8 cellular contexts compared by ENCODE assay signal in the genomic region with DNA sequence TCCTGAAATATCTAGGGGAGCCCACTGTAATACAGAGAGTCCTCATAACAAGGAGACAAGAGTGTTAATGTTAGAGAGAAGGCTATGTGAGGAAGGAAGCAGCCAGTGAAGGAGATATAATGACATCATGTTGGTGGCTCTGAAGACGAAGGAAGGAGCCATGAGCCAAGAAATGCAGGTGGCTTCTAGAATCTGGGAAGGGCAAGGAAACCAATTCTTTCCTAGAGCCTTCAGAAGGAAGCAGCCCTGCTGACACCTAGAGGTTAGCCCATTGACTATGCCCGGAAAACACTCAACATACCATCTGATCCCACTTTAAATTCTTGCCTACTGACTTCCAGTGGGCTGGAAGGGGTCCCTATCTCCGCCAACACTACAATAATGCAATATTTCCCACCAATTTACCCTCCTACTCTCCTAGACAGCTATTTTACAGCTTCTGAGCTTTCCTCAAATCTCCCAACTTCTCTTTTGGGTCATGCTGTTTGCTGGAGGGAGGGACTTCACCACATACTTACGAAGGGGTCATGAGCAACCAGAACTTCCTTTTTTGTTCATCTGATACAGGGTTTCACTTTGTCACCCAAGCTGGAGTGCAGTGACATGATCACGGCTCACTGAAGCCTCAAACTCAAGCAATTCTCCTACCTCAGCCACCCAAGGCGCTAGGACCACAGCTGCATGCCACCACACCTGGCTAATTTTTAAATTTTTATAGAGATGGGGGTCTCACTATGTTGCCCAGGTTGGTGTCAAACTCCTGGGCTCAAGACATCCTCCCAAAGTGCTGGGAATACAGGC. TPM values are rescaled to one million over a fixed set of nuclear protein-coding genes. Genes with fewer than 3 reads are reported as not detected.
DNase-seq lines count a peak whose midpoint lies in the region; ATAC-seq and TF ChIP-seq lines count a peak whose summit lies in the region.

No MANE protein-coding gene starts in this region.

- in situ Hi-C loops in SK-MEL-5 (cut with HindIII; ENCODE audit: low pct_unique_long_range_greater_than_20kb, low sequenced_read_pairs), result no loop called here

- H3K36me3 ChIP-seq in mucosa of stomach (ENCODE audit: control insufficient read depth, insufficient read depth, low read length) (no peaks in the 10 kb centered on the region), tibial artery (no peaks in the 10 kb centered on the region)

- H3K9ac ChIP-seq in mucosa of stomach (ENCODE audit: low read length), result peak overlapping the region; percentile 7

- ATAC-seq in HG02885 (IDR thresholded peaks at IDR 0.05; ENCODE audit: poor library complexity, unreplicated experiment), result peak; percentile 94

- no peaks in the 10 kb centered on the region for H3K27me3 Mint-ChIP-seq in activated naive CD4-positive, alpha-beta T cell treated with anti-CD3 and anti-CD28 coated beads, Interleukin-2, amount 10 ng/mL, durations not matched to agents 7 days and 5 days

- peaks cover 40% of the 10 kb centered on the region for H3K4me1 Mint-ChIP-seq in activated naive CD4-positive, alpha-beta T cell treated with anti-CD3 and anti-CD28 coated beads, Interleukin-2, amount 10 ng/mL, durations not matched to agents 7 days and 5 days

- CTCF ChIA-PET in activated naive CD4-positive, alpha-beta T cell treated with anti-CD3 and anti-CD28 coated beads, Interleukin-2, amount 10 ng/mL, durations not matched to agents 7 days and 5 days (lab: Charles Lee), result no interaction called here

- H3K4me1 ChIP-seq in mucosa of stomach (ENCODE audit: control insufficient read depth, insufficient read depth, low read length), result peaks cover 6% of the 10 kb centered on the region
- no peaks in the 10 kb centered on the region for H3K4me1 ChIP-seq in tibial artery

- H3K27ac Mint-ChIP-seq in activated naive CD4-positive, alpha-beta T cell treated with anti-CD3 and anti-CD28 coated beads, Interleukin-2, amount 10 ng/mL, durations not matched to agents 7 days and 5 days, result peak overlapping the region; percentile 74

- TF ChIP-seq CTCF in tibial artery (IDR thresholded peaks at IDR 0.05), result no peak

- H3K36me3 Mint-ChIP-seq in activated naive CD4-positive, alpha-beta T cell treated with anti-CD3 and anti-CD28 coated beads, Interleukin-2, amount 10 ng/mL, durations not matched to agents 7 days and 5 days, result peaks cover 12% of the 10 kb centered on the region

- no peak overlapping the region for H3K4me3 ChIP-seq in mucosa of stomach (ENCODE audit: low read length)
- no peak overlapping the region for H3K4me3 ChIP-seq in tibial artery

- DNase-seq in activated naive CD4-positive, alpha-beta T cell treated with anti-CD3 and anti-CD28 coated beads, Interleukin-2, amount 10 ng/mL, durations not matched to agents 7 days and 5 days, result no peak
- DNase-seq in activated naive CD4-positive, alpha-beta T cell (lab: John Stamatoyannopoulos, UW), result no peak
- DNase-seq in SK-MEL-5 (ENCODE audit: low read depth, low spot score) (peak; percentile 29), cerebellum (ENCODE audit: low spot score) (no peak), NCI-H1105 treated with DMSO at 0.1 percent for 48 hours (lab: John Stamatoyannopoulos, UW) (no peak), tibial artery (no peak)

- H3K9me3 Mint-ChIP-seq in activated naive CD4-positive, alpha-beta T cell treated with anti-CD3 and anti-CD28 coated beads, Interleukin-2, amount 10 ng/mL, durations not matched to agents 7 days and 5 days, result no peaks in the 10 kb centered on the region

- H3K27ac ChIP-seq in tibial artery, result no peak overlapping the region

- H3K9me3 ChIP-seq in mucosa of stomach (ENCODE audit: control insufficient read depth, low read length), result no peaks in the 10 kb centered on the region
- H3K9me3 ChIP-seq in tibial artery, result no peaks in the 10 kb centered on the region

- no peaks in the 10 kb centered on the region for H3K27me3 ChIP-seq in mucosa of stomach (ENCODE audit: control insufficient read depth, insufficient read depth, low read length)
- no peaks in the 10 kb centered on the region for H3K27me3 ChIP-seq in tibial artery

- no peak overlapping the region for H3K4me3 Mint-ChIP-seq in activated naive CD4-positive, alpha-beta T cell treated with anti-CD3 and anti-CD28 coated beads, Interleukin-2, amount 10 ng/mL, durations not matched to agents 7 days and 5 days

- intact Hi-C loops in tibial artery (cut with DNase I; ENCODE audit: low total_unique reads), result no loop called here

RNA-seq across cellular contexts. Expression of a gene that starts 25.2 kb away (rescaled TPM):
- 355 and 386 TPM in 2 replicates for total RNA-seq in SK-MEL-5 (2014; rRNA removed; shearing (Covaris generic))
- 263 and 324 TPM in 2 replicates for polyA plus RNA-seq in SK-MEL-5 (2015; cell fraction: cytosol; rRNA removed)
- 108 and 124 TPM in 2 replicates for polyA plus RNA-seq in SK-MEL-5 (2015; cell fraction: nucleus; rRNA removed)
- 186 TPM for total RNA-seq in cerebellum

RNA-seq across cellular contexts. Expression of a gene that starts 26.0 kb away (rescaled TPM):
- total RNA-seq in SK-MEL-5 (2014; rRNA removed; shearing (Covaris generic)), result 80.7 and 91.6 TPM in 2 replicates
- 38.7 and 57.5 TPM in 2 replicates for polyA plus RNA-seq in SK-MEL-5 (2015; cell fraction: cytosol; rRNA removed)
- polyA plus RNA-seq in SK-MEL-5 (2015; cell fraction: nucleus; rRNA removed), result 37.8 and 41.8 TPM in 2 replicates
- total RNA-seq in cerebellum, result 47.7 TPM
